ENCODE assay signal across 20 cellular contexts in the genomic region with DNA sequence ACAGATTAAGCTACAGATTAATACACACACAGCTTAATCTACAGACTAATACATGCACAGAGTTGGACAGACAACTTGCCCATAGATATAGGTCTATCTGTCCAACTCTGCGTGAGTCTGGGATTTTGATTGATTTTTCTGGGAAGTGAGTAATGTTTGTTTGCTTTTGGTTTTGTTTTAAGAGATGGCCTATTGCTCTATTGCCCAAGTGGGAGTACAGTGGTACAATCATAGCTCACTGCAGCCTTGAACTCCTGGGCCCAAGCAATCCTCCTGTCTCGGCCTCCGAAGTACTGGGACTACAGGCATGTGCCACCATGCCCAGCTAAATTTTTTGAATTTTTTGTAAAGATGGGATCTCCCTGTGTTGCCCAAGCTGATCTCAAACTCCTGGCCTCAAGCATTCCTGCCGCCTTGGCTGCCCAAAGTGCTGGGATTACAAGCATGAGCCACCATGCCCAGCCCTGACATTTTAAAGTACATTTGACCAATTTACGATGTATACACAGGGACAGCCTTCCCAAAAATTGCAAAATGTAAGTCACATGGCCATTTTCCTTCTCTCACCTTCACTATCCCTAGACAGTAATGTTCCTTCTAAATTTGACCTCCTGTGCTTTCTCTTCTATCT. TPM values are rescaled to one million over a fixed set of nuclear protein-coding genes. Genes with fewer than 3 reads are reported as not detected.
"Had no signal": no experiment of that assay in that cellular context is flagged by ENCODE, and none has a peak within 500 bp of the region (broad histone marks: within the 10 kb centered on the region; RNA-seq: fewer than 3 reads in every experiment).

No MANE protein-coding gene starts in this region.

- H3K27me3 ChIP-seq: colonic mucosa, esophagus squamous epithelium, foreskin keratinocyte, hepatocyte, sigmoid colon, transverse colon had no signal

- H3K4me3 Mint-ChIP-seq: natural killer cell; neural crest cell; stimulated activated naive B cell treated with anti-CD40 and anti-IgM and Interleukin-4, amounts not matched to agents 10 μg/mL and 1 μg/mL and 100 μg/mL, for 72 hours; stimulated activated naive CD8-positive, alpha-beta T cell treated with anti-CD3 and anti-CD28 coated beads, Interleukin-15, amount 100 ng/mL, for 72 hours had no signal

- ATAC-seq: foreskin keratinocyte; left colon; mucosa of descending colon; natural killer cell; stimulated activated naive B cell treated with anti-CD40 and anti-IgM and Interleukin-4, amounts not matched to agents 10 μg/mL and 1 μg/mL and 100 μg/mL, for 72 hours; stimulated activated naive CD8-positive, alpha-beta T cell treated with anti-CD3 and anti-CD28 coated beads, Interleukin-15, amount 100 ng/mL, for 72 hours had no signal

- DNase-seq: cerebellar nuclear complex; colonic mucosa; dermis blood vessel endothelial cell; esophagus squamous epithelium; foreskin keratinocyte; head of caudate nucleus; left colon; mammary epithelial cell; mucosa of descending colon; natural killer cell; sigmoid colon; stimulated activated CD4-positive, alpha-beta T cell treated with anti-CD3 and anti-CD28 coated beads, Interleukin-2, amount 100 ng/mL, for 24 hours; stimulated activated CD4-positive, alpha-beta T cell treated with anti-CD3 and anti-CD28 coated beads, Interleukin-4, amount 100 ng/mL, for 4 hours; stimulated activated naive B cell treated with anti-CD40 and anti-IgM and Interleukin-4, amounts not matched to agents 10 μg/mL and 1 μg/mL and 100 μg/mL, for 72 hours; stimulated activated naive CD8-positive, alpha-beta T cell treated with anti-CD3 and anti-CD28 coated beads, Interleukin-15, amount 100 ng/mL, for 72 hours; transverse colon had no signal

- H3K27ac ChIP-seq: colonic mucosa, esophagus squamous epithelium, foreskin keratinocyte, hepatocyte, sigmoid colon, skin epidermis, thoracic aorta, transverse colon had no signal

- H2AFZ ChIP-seq: hepatocyte had no signal

- H3K27me3 Mint-ChIP-seq: stimulated activated naive B cell treated with anti-CD40 and anti-IgM and Interleukin-4, amounts not matched to agents 10 μg/mL and 1 μg/mL and 100 μg/mL, for 72 hours; stimulated activated naive CD8-positive, alpha-beta T cell treated with anti-CD3 and anti-CD28 coated beads, Interleukin-15, amount 100 ng/mL, for 72 hours had no signal

- H3K27ac Mint-ChIP-seq: natural killer cell; stimulated activated naive B cell treated with anti-CD40 and anti-IgM and Interleukin-4, amounts not matched to agents 10 μg/mL and 1 μg/mL and 100 μg/mL, for 72 hours had no signal

- H3K4me1 Mint-ChIP-seq: natural killer cell; neural crest cell; stimulated activated naive B cell treated with anti-CD40 and anti-IgM and Interleukin-4, amounts not matched to agents 10 μg/mL and 1 μg/mL and 100 μg/mL, for 72 hours; stimulated activated naive CD8-positive, alpha-beta T cell treated with anti-CD3 and anti-CD28 coated beads, Interleukin-15, amount 100 ng/mL, for 72 hours had no signal

- H3K36me3 Mint-ChIP-seq: natural killer cell; stimulated activated naive B cell treated with anti-CD40 and anti-IgM and Interleukin-4, amounts not matched to agents 10 μg/mL and 1 μg/mL and 100 μg/mL, for 72 hours had no signal

- H3K4me2 ChIP-seq: hepatocyte had no signal

- H3K9me3 Mint-ChIP-seq: neural crest cell had no signal

- H3K4me3 ChIP-seq: colonic mucosa, esophagus squamous epithelium, hepatocyte, mucosa of descending colon, sigmoid colon, skin epidermis, thoracic aorta, transverse colon had no signal

- H3K36me3 ChIP-seq: colonic mucosa, sigmoid colon, thoracic aorta, transverse colon had no signal

- H3K4me1 ChIP-seq: colonic mucosa, transverse colon had no signal

- H3K9me3 ChIP-seq: colonic mucosa, esophagus squamous epithelium, mucosa of descending colon, sigmoid colon, thoracic aorta, transverse colon had no signal

- H3K79me2 ChIP-seq: hepatocyte had no signal

RNA-seq across cellular contexts. Expression of gene PAPPA, which starts 50.8 kb away (rescaled TPM):
- total RNA-seq: natural killer cell had no signal
